In genomic region chr6:71621918-71622519, GRCh38 we compare ENCODE assay signal across 9 cellular contexts.
A peak's percentile ranks its signal among the peaks of the same experiment; 100 is the strongest.
DNase-seq lines count a peak whose midpoint lies in the region; ATAC-seq and TF ChIP-seq lines count a peak whose summit lies in the region.
"Had no signal": no experiment of that assay in that cellular context is flagged by ENCODE, and none has a peak within 500 bp of the region (broad histone marks: within the 10 kb centered on the region; RNA-seq: fewer than 3 reads in every experiment).

No MANE protein-coding gene starts in this region.

- H3K23ac ChIP-seq in IMR-90 (ENCODE audit: low read depth, low read length) = no peak overlapping the region

- H4K91ac ChIP-seq in IMR-90 (ENCODE audit: insufficient read depth, low read depth, low read length) = no peak overlapping the region

- peak; percentile 59 for DNase-seq in DMS53 treated with DMSO at 0.1 percent for 48 hours (lab: John Stamatoyannopoulos, UW; ENCODE audit: unreplicated experiment)
- peak; percentile 17 for DNase-seq in IMR-90
- DNase-seq in amniotic stem cell (lab: John Stamatoyannopoulos, UW) = peak; percentile 17
- DNase-seq in lung microvascular endothelial cell (ENCODE audit: low read depth in 2 of 2) = peak; percentile 27 to 32
- no peak for DNase-seq in NCI-H510A (lab: John Stamatoyannopoulos, UW)
- no peak for DNase-seq in activated naive CD4-positive, alpha-beta T cell treated with anti-CD3 and anti-CD28 coated beads for 36 hours
- no peak for DNase-seq in mucosa of gallbladder (ENCODE audit: low spot score)
- DNase-seq: effector memory CD4-positive, alpha-beta T cell had no signal

- no peak overlapping the region for H2AFZ ChIP-seq in IMR-90 (replicated peaks; ENCODE audit: low read length, poor library complexity)

- no peak overlapping the region for H3K4me2 ChIP-seq in IMR-90 (ENCODE audit: low read depth, low read length)

- no peaks in the 10 kb centered on the region for H3K9me1 ChIP-seq in IMR-90 (ENCODE audit: insufficient read depth, low read length)

- no peaks in the 10 kb centered on the region for H4K20me1 ChIP-seq in IMR-90 (ENCODE audit: insufficient read depth, low read length)

- no peak overlapping the region for H3K56ac ChIP-seq in IMR-90 (ENCODE audit: extremely low read depth, insufficient read depth, low read length)

- 57% methylated on average over 1 of the region's 3 CpGs; no CpG with 5 or more reads in 1 of the 2 experiments for WGBS in IMR-90 (ENCODE audit: extremely low coverage in 2 of 2, insufficient read length in 1 of 2), 2 experiments

- no peak overlapping the region for H3K4me3 ChIP-seq in IMR-90 (ENCODE audit: insufficient read depth, low read depth, low read length)

- H3K18ac ChIP-seq in IMR-90 (ENCODE audit: low read depth, low read length) = no peak overlapping the region

- TF ChIP-seq CTCF in IMR-90 (conservative IDR thresholded peaks at IDR 0.05; ENCODE audit: low read depth, low read length) = peak; percentile 45

- no peak for TF ChIP-seq POLR2A in IMR-90 (IDR thresholded peaks at IDR 0.05; ENCODE audit: low read depth, low read length)

- peak; percentile 46 for TF ChIP-seq RAD21 in IMR-90 (IDR thresholded peaks at IDR 0.05; ENCODE audit: low read length)

- H2BK120ac ChIP-seq in IMR-90 (ENCODE audit: low read depth, low read length) = no peak overlapping the region

- H4K8ac ChIP-seq in IMR-90 (ENCODE audit: low read depth in 2 of 2, low read length in 2 of 2) = no peak overlapping the region

- ATAC-seq in IMR-90 (ENCODE audit: low read depth) (no peak), GM18868 (IDR thresholded peaks at IDR 0.05; ENCODE audit: unreplicated experiment) (no peak)

- no peaks in the 10 kb centered on the region for H3K79me1 ChIP-seq in IMR-90 (ENCODE audit: low read depth in 1 of 2, low read length in 2 of 2)

- peaks cover 2% of the 10 kb centered on the region for H3K36me3 Mint-ChIP-seq in activated naive CD4-positive, alpha-beta T cell treated with anti-CD3 and anti-CD28 coated beads for 36 hours (ENCODE audit: low read depth)

- H3K9ac ChIP-seq in IMR-90 (ENCODE audit: low read depth, low read length) = no peak overlapping the region

- no peak overlapping the region for H2AK9ac ChIP-seq in IMR-90 (replicated peaks; ENCODE audit: low read depth, low read length, poor library complexity)

- no peak overlapping the region for H3K14ac ChIP-seq in IMR-90 (replicated peaks; ENCODE audit: low read depth, low read length)

- no peaks in the 10 kb centered on the region for H3K9me3 ChIP-seq in IMR-90 (ENCODE audit: control insufficient read depth, insufficient read depth, low read length)

- H3K9me3 Mint-ChIP-seq in activated naive CD4-positive, alpha-beta T cell treated with anti-CD3 and anti-CD28 coated beads for 36 hours = peaks cover 14% of the 10 kb centered on the region

- H3K4me1 ChIP-seq in IMR-90 (ENCODE audit: control insufficient read depth, insufficient read depth, low read length) = no peaks in the 10 kb centered on the region

- no peak overlapping the region for H2BK5ac ChIP-seq in IMR-90 (ENCODE audit: low read depth, low read length, poor library complexity, severe bottlenecking)

- no peak overlapping the region for H3K4ac ChIP-seq in IMR-90 (ENCODE audit: low read depth, low read length)

- H4K5ac ChIP-seq in IMR-90 (ENCODE audit: low read depth, low read length) = no peak overlapping the region

- no peak overlapping the region for H2AK5ac ChIP-seq in IMR-90 (ENCODE audit: low read depth, low read length)

- H2BK20ac ChIP-seq in IMR-90 (ENCODE audit: low read depth, low read length) = no peak overlapping the region

- H2BK15ac ChIP-seq in IMR-90 (ENCODE audit: low read depth, low read length) = no peak overlapping the region

- CTCF ChIA-PET in IMR-90 (lab: Yijun Ruan, JAX) = interaction anchor here (0.7 to 0.8 kb wide), 3 partner anchors 15 to 88 kb away, joined by 3 read pairs; no protein-coding TSS in a partner anchor
- CTCF ChIA-PET in activated naive CD4-positive, alpha-beta T cell treated with anti-CD3 and anti-CD28 coated beads for 36 hours (lab: Charles Lee) = no interaction called here

- no TSS peak for BruUV-seq in IMR-90 (replicated peaks; lab: Mats Ljungman, UMichigan)

- POLR2A ChIA-PET in IMR-90 (lab: Charles Lee; ENCODE audit: unreplicated experiment) = interaction anchor here (0.6 kb wide), 1 partner anchor 629 kb away, joined by 3 read pairs; no protein-coding TSS in a partner anchor

- no peak overlapping the region for H3K27ac ChIP-seq in IMR-90 (ENCODE audit: insufficient read depth, low read length)

- H3K4me1 Mint-ChIP-seq in activated naive CD4-positive, alpha-beta T cell treated with anti-CD3 and anti-CD28 coated beads for 36 hours (ENCODE audit: low read depth) = no peaks in the 10 kb centered on the region

- no peak overlapping the region for H3K27ac Mint-ChIP-seq in activated naive CD4-positive, alpha-beta T cell treated with anti-CD3 and anti-CD28 coated beads for 36 hours

- H3K27me3 ChIP-seq in IMR-90 (ENCODE audit: control insufficient read depth, insufficient read depth, low read length) = peaks cover 3% of the 10 kb centered on the region

- intact Hi-C loops in IMR-90 (cut with micrococcal nuclease) = loop anchor here (5.0 kb wide), 1 partner anchor 460 kb away; no protein-coding TSS in a partner anchor
- intact Hi-C loops in activated naive CD4-positive, alpha-beta T cell treated with anti-CD3 and anti-CD28 coated beads for 36 hours (cut with micrococcal nuclease) = loop anchor here (10.0 kb wide), 1 partner anchor 463 kb away; no protein-coding TSS in a partner anchor

- H3K27me3 Mint-ChIP-seq in activated naive CD4-positive, alpha-beta T cell treated with anti-CD3 and anti-CD28 coated beads for 36 hours (ENCODE audit: low read depth) = no peaks in the 10 kb centered on the region

- in situ Hi-C loops in IMR-90 (cut with MboI; ENCODE audit: low sequenced_read_pairs) = no loop called here

- H3K36me3 ChIP-seq in IMR-90 (ENCODE audit: control insufficient read depth, insufficient read depth, low read length) = no peaks in the 10 kb centered on the region

- dilution Hi-C loops in IMR-90 (cut with HindIII; ENCODE audit: low sequenced_read_pairs, unreplicated experiment) = no loop called here

- no peak overlapping the region for H3K4me3 Mint-ChIP-seq in activated naive CD4-positive, alpha-beta T cell treated with anti-CD3 and anti-CD28 coated beads for 36 hours

TF ChIP-seq in IMR-90, 13 proteins besides CTCF, POLR2A, EP300 and RAD21:
- TF ChIP-seq SMC3 (IDR thresholded peaks at IDR 0.05; ENCODE audit: low read depth, low read length) (peak; percentile 25; the same call in 1 of the 2 replicates), ELK1 (IDR thresholded peaks at IDR 0.05; ENCODE audit: borderline replicate concordance, low read depth, low read length) (no peak)

Comparison
In these comparisons a context has a peak if more than half of its experiments do, and no peak if none do; other contexts are left out.
1. DNase-seq: peak in DMS53 treated with DMSO at 0.1 percent for 48 hours (single experiment), IMR-90 (single experiment), amniotic stem cell (single experiment) and lung microvascular endothelial cell (2 of 2); none in NCI-H510A (single experiment), activated naive CD4-positive, alpha-beta T cell treated with anti-CD3 and anti-CD28 coated beads for 36 hours (single experiment) and mucosa of gallbladder (single experiment).